1 cellular context compared by ENCODE assay signal in the genomic region with DNA sequence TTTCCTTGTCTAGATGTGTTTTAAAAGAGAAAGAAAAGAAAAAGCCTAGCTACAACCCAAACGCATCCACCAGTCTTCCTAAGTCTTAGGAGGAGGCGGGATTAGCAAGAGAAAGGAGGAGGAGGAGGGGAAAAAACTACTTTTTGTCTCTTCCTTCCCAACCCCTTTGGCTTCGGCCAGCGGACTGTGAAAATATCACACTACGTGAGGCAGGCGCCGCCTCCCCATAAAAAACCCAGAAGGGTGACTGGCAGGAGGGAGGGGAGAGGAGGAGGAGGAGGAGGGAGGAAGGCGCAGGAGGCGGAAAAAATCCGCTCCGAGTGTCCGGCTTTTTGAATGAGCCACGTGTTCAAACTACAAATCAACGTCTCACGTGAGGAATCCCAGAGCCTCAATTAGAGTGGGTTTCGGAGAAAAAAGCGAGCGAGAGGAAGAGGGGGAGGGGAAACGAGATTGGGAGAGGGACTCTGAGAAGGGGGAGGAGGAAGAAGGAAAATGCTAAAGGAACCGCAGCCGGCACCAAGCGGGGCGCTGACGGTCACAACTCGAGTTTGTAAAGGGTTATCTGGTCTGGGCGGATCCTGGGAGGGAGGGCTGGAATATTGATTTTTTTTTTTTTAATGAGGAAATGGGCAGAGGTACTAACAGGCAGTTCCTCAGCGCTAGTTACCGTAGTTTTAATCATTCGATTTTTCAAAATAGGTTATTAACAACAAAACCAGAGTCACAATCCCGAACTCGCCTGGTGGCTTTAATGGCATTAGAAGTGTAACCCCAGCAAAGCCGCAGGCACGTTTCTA.
A peak's percentile ranks its signal among the peaks of the same experiment; 100 is the strongest.
TF ChIP-seq lines count a peak whose summit lies in the region.

Gene IGF2BP3 (minus strand): TSS at position 202 of the 800 bp plus-strand sequence. CDS start 381 bp downstream, outside the sequence.

TF ChIP-seq in K562, 482 proteins besides CTCF, POLR2A, EP300 and RAD21 (continued from another document and continues in another):
- TF ChIP-seq, protein P1, sequence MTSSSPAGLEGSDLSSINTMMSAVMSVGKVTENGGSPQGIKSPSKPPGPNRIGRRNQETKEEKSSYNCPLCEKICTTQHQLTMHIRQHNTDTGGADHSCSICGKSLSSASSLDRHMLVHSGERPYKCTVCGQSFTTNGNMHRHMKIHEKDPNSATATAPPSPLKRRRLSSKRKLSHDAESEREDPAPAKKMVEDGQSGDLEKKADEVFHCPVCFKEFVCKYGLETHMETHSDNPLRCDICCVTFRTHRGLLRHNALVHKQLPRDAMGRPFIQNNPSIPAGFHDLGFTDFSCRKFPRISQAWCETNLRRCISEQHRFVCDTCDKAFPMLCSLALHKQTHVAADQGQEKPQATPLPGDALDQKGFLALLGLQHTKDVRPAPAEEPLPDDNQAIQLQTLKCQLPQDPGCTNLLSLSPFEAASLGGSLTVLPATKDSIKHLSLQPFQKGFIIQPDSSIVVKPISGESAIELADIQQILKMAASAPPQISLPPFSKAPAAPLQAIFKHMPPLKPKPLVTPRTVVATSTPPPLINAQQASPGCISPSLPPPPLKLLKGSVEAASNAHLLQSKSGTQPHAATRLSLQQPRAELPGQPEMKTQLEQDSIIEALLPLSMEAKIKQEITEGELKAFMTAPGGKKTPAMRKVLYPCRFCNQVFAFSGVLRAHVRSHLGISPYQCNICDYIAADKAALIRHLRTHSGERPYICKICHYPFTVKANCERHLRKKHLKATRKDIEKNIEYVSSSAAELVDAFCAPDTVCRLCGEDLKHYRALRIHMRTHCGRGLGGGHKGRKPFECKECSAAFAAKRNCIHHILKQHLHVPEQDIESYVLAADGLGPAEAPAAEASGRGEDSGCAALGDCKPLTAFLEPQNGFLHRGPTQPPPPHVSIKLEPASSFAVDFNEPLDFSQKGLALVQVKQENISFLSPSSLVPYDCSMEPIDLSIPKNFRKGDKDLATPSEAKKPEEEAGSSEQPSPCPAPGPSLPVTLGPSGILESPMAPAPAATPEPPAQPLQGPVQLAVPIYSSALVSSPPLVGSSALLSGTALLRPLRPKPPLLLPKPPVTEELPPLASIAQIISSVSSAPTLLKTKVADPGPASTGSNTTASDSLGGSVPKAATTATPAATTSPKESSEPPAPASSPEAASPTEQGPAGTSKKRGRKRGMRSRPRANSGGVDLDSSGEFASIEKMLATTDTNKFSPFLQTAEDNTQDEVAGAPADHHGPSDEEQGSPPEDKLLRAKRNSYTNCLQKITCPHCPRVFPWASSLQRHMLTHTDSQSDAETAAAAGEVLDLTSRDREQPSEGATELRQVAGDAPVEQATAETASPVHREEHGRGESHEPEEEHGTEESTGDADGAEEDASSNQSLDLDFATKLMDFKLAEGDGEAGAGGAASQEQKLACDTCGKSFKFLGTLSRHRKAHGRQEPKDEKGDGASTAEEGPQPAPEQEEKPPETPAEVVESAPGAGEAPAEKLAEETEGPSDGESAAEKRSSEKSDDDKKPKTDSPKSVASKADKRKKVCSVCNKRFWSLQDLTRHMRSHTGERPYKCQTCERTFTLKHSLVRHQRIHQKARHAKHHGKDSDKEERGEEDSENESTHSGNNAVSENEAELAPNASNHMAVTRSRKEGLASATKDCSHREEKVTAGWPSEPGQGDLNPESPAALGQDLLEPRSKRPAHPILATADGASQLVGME (CRISPR knock-in tag; IDR thresholded peaks at IDR 0.05) = no peak
- TF ChIP-seq, protein P2, sequence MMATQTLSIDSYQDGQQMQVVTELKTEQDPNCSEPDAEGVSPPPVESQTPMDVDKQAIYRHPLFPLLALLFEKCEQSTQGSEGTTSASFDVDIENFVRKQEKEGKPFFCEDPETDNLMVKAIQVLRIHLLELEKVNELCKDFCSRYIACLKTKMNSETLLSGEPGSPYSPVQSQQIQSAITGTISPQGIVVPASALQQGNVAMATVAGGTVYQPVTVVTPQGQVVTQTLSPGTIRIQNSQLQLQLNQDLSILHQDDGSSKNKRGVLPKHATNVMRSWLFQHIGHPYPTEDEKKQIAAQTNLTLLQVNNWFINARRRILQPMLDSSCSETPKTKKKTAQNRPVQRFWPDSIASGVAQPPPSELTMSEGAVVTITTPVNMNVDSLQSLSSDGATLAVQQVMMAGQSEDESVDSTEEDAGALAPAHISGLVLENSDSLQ (IDR thresholded peaks at IDR 0.05) = peak; percentile 97
- peak; percentile 69 to 95 for TF ChIP-seq AFF1 (IDR thresholded peaks at IDR 0.05; ENCODE audit: low read depth in 1 of 2, partially characterized antibody in 2 of 2)
- no peak for TF ChIP-seq ZNF644 (tag; IDR thresholded peaks at IDR 0.05; ENCODE audit: low read depth)
- no peak for TF ChIP-seq ZNF75A (CRISPR knock-in tag; IDR thresholded peaks at IDR 0.05)
- TF ChIP-seq, protein P3, sequence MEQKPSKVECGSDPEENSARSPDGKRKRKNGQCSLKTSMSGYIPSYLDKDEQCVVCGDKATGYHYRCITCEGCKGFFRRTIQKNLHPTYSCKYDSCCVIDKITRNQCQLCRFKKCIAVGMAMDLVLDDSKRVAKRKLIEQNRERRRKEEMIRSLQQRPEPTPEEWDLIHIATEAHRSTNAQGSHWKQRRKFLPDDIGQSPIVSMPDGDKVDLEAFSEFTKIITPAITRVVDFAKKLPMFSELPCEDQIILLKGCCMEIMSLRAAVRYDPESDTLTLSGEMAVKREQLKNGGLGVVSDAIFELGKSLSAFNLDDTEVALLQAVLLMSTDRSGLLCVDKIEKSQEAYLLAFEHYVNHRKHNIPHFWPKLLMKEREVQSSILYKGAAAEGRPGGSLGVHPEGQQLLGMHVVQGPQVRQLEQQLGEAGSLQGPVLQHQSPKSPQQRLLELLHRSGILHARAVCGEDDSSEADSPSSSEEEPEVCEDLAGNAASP (IDR thresholded peaks at IDR 0.05) = no peak
- no peak for TF ChIP-seq ZNF274 (IDR thresholded peaks at IDR 0.05; ENCODE audit: borderline replicate concordance, low read depth, low read length)
- TF ChIP-seq ZNF134 (CRISPR knock-in tag; conservative IDR thresholded peaks at IDR 0.05) = no peak
- TF ChIP-seq RFX1 (IDR thresholded peaks at IDR 0.05) = no peak
- no peak for TF ChIP-seq ZBTB8A (IDR thresholded peaks at IDR 0.05; ENCODE audit: partially characterized antibody)
- TF ChIP-seq, protein P4, sequence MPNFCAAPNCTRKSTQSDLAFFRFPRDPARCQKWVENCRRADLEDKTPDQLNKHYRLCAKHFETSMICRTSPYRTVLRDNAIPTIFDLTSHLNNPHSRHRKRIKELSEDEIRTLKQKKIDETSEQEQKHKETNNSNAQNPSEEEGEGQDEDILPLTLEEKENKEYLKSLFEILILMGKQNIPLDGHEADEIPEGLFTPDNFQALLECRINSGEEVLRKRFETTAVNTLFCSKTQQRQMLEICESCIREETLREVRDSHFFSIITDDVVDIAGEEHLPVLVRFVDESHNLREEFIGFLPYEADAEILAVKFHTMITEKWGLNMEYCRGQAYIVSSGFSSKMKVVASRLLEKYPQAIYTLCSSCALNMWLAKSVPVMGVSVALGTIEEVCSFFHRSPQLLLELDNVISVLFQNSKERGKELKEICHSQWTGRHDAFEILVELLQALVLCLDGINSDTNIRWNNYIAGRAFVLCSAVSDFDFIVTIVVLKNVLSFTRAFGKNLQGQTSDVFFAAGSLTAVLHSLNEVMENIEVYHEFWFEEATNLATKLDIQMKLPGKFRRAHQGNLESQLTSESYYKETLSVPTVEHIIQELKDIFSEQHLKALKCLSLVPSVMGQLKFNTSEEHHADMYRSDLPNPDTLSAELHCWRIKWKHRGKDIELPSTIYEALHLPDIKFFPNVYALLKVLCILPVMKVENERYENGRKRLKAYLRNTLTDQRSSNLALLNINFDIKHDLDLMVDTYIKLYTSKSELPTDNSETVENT (CRISPR knock-in tag; IDR thresholded peaks at IDR 0.05) = no peak
- peak; percentile 69 for TF ChIP-seq TEAD4 (IDR thresholded peaks at IDR 0.05; ENCODE audit: low read length)
- no peak for TF ChIP-seq TEAD4 (CRISPR knock-in tag; IDR thresholded peaks at IDR 0.05; ENCODE audit: borderline replicate concordance)
- TF ChIP-seq NELFE (IDR thresholded peaks at IDR 0.05; ENCODE audit: insufficient read depth, insufficient read length) = no peak
- TF ChIP-seq GABPA (tag; conservative IDR thresholded peaks at IDR 0.05; ENCODE audit: low read depth) = 0 out of 2 replicates have a peak, but pooled peaks have one; percentile 37
- TF ChIP-seq ZNF146 (CRISPR knock-in tag; IDR thresholded peaks at IDR 0.05; ENCODE audit: unreplicated experiment) = no peak
- TF ChIP-seq FOXP4 (CRISPR knock-in tag; IDR thresholded peaks at IDR 0.05; ENCODE audit: borderline replicate concordance) = no peak
- TF ChIP-seq KAT8 (IDR thresholded peaks at IDR 0.05; ENCODE audit: low read depth) = no peak
- TF ChIP-seq HDAC1 (IDR thresholded peaks at IDR 0.05) = peak; percentile 92 to 100
- no peak for TF ChIP-seq ZNF140 (CRISPR knock-in tag; IDR thresholded peaks at IDR 0.05)
- no peak for TF ChIP-seq ZNF311 (CRISPR knock-in tag; IDR thresholded peaks at IDR 0.05)
- no peak for TF ChIP-seq FOXJ3 (CRISPR knock-in tag; IDR thresholded peaks at IDR 0.05)
- no peak for TF ChIP-seq PTTG1 (tag; IDR thresholded peaks at IDR 0.05; ENCODE audit: low read depth)
- TF ChIP-seq DDX20 (tag; IDR thresholded peaks at IDR 0.05; ENCODE audit: low read depth) = no peak
- TF ChIP-seq ZNF696 (CRISPR knock-in tag; conservative IDR thresholded peaks at IDR 0.05) = no peak
- TF ChIP-seq, protein P5, sequence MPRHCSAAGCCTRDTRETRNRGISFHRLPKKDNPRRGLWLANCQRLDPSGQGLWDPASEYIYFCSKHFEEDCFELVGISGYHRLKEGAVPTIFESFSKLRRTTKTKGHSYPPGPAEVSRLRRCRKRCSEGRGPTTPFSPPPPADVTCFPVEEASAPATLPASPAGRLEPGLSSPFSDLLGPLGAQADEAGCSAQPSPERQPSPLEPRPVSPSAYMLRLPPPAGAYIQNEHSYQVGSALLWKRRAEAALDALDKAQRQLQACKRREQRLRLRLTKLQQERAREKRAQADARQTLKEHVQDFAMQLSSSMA (CRISPR knock-in tag; IDR thresholded peaks at IDR 0.05) = no peak
- 0 out of 2 replicates have a peak, but pooled peaks have one; percentile 34 for TF ChIP-seq ELF4 (CRISPR knock-in tag; IDR thresholded peaks at IDR 0.05)
- peak; percentile 73 for TF ChIP-seq SUPT5H (IDR thresholded peaks at IDR 0.05)
- no peak for TF ChIP-seq RBM25 (IDR thresholded peaks at IDR 0.05; ENCODE audit: low read depth, low read length, severe bottlenecking)
- peak; percentile 80; the same call in 1 of the 2 replicates for TF ChIP-seq NCOA1 (IDR thresholded peaks at IDR 0.05; ENCODE audit: low read depth)
- TF ChIP-seq SP2 (IDR thresholded peaks at IDR 0.05; ENCODE audit: extremely low read depth, low read depth, low read length, poor library complexity, severe bottlenecking) = no peak
- TF ChIP-seq SIX5 (IDR thresholded peaks at IDR 0.05; ENCODE audit: borderline replicate concordance in 1 of 2, insufficient read depth in 1 of 2, low read depth in 1 of 2, low read length in 2 of 2) = no peak
- TF ChIP-seq, protein P6, sequence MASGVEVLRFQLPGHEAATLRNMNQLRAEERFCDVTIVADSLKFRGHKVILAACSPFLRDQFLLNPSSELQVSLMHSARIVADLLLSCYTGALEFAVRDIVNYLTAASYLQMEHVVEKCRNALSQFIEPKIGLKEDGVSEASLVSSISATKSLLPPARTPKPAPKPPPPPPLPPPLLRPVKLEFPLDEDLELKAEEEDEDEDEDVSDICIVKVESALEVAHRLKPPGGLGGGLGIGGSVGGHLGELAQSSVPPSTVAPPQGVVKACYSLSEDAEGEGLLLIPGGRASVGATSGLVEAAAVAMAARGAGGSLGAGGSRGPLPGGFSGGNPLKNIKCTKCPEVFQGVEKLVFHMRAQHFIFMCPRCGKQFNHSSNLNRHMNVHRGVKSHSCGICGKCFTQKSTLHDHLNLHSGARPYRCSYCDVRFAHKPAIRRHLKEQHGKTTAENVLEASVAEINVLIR (CRISPR knock-in tag; IDR thresholded peaks at IDR 0.05) = no peak
- no peak for TF ChIP-seq ZNF57 (CRISPR knock-in tag; IDR thresholded peaks at IDR 0.05)
- no peak for TF ChIP-seq NFYB (IDR thresholded peaks at IDR 0.05; ENCODE audit: extremely low read depth, insufficient read length)
- 0 out of 2 replicates have a peak, but pooled peaks have one; percentile 25 for TF ChIP-seq HCFC1 (IDR thresholded peaks at IDR 0.05; ENCODE audit: low read depth, low read length)
- TF ChIP-seq ZNF408 (CRISPR knock-in tag; IDR thresholded peaks at IDR 0.05; ENCODE audit: low read depth) = no peak
- no peak for TF ChIP-seq CBX5 (IDR thresholded peaks at IDR 0.05; ENCODE audit: borderline replicate concordance, low read depth)
